10 cellular contexts compared by ENCODE assay signal in genomic region chr7:1192171-1192676, GRCh38. TPM values are rescaled to one million over a fixed set of nuclear protein-coding genes. Genes with fewer than 3 reads are reported as not detected.
DNase-seq lines count a peak whose midpoint lies in the region; ATAC-seq and TF ChIP-seq lines count a peak whose summit lies in the region.
"Had no signal": no experiment of that assay in that cellular context is flagged by ENCODE, and none has a peak within 500 bp of the region (broad histone marks: within the 10 kb centered on the region; RNA-seq: fewer than 3 reads in every experiment).

No MANE protein-coding gene starts in this region.

- H3K27me3 ChIP-seq in GM23338 (ENCODE audit: insufficient read depth) (no peaks in the 10 kb centered on the region), ovary (no peaks in the 10 kb centered on the region), Karpas-422 (ENCODE audit: low read length) (no peaks in the 10 kb centered on the region)

- H3K36me3 Mint-ChIP-seq in GM23338 (ENCODE audit: low read depth): peaks cover 7% of the 10 kb centered on the region; the same call in 2 of the 3 replicates

- ATAC-seq in GM23338: no peak
- no peak for ATAC-seq in HG02798 (IDR thresholded peaks at IDR 0.05; ENCODE audit: poor library complexity, unreplicated experiment)

- no peaks in the 10 kb centered on the region for H3K36me3 ChIP-seq in GM23338 (ENCODE audit: insufficient read depth)
- H3K36me3 ChIP-seq in ovary: no peaks in the 10 kb centered on the region
- no peaks in the 10 kb centered on the region for H3K36me3 ChIP-seq in Karpas-422 (ENCODE audit: insufficient read depth, low read length)

- no peak overlapping the region for H3K27ac Mint-ChIP-seq in GM23338

- no peak overlapping the region for H3K9ac ChIP-seq in Karpas-422 (ENCODE audit: low read length)

- intact Hi-C loops in ovary (cut with DNase I): no loop called here

- H3K4me1 ChIP-seq in GM23338 (ENCODE audit: insufficient read depth): no peaks in the 10 kb centered on the region
- no peaks in the 10 kb centered on the region for H3K4me1 ChIP-seq in ovary (ENCODE audit: insufficient read depth)
- H3K4me1 ChIP-seq in Karpas-422 (ENCODE audit: low read length): no peaks in the 10 kb centered on the region

- DNase-seq in AG09309 (ENCODE audit: low read depth) (peak; percentile 40), GM23338 (ENCODE audit: low spot score) (no peak), SKM-1 (lab: John Stamatoyannopoulos, UW; ENCODE audit: unreplicated experiment) (peak; percentile 84), fibroblast of mammary gland (ENCODE audit: low read depth) (peak; percentile 82), NCI-H2196 (lab: John Stamatoyannopoulos, UW; ENCODE audit: unreplicated experiment) (no peak), ovary (no peak), Karpas-422 (no peak)
- DNase-seq: activated effector memory CD4-positive, alpha-beta T cell treated with anti-CD3 and anti-CD28 coated beads, Interleukin-2, amount 50 U/mL, for 16 hours; NCI-H524 treated with DMSO at 0.1 percent for 48 hours had no signal

- TF ChIP-seq POLR2A in ovary (IDR thresholded peaks at IDR 0.05): no peak

- H3K79me2 ChIP-seq in GM23338 (replicated peaks; ENCODE audit: insufficient read depth) (no peaks in the 10 kb centered on the region), Karpas-422 (ENCODE audit: low read length) (no peaks in the 10 kb centered on the region)

- WGBS in ovary, 3 donors: 17 to 23% (median 22%) methylated on average over 15 of the region's 15 CpGs

- H3K9me3 ChIP-seq in ovary: no peaks in the 10 kb centered on the region
- H3K9me3 ChIP-seq in Karpas-422 (ENCODE audit: low read length): no peaks in the 10 kb centered on the region

- H3K27me3 Mint-ChIP-seq in GM23338 (ENCODE audit: insufficient read depth, low read depth, poor library complexity): peaks cover 26% of the 10 kb centered on the region

- peaks cover 42% of the 10 kb centered on the region for H3K9me3 Mint-ChIP-seq in GM23338

- TF ChIP-seq CTCF in AG09309 (IDR thresholded peaks at IDR 0.05; ENCODE audit: control insufficient read depth, insufficient read depth, low read depth, low read length, missing control alignments): no peak
- no peak for TF ChIP-seq CTCF in GM23338 (conservative IDR thresholded peaks at IDR 0.05; ENCODE audit: low read depth in 2 of 2)
- TF ChIP-seq CTCF in fibroblast of mammary gland (conservative IDR thresholded peaks at IDR 0.05; ENCODE audit: control insufficient read depth, insufficient read depth, low read depth, low read length): no peak
- TF ChIP-seq CTCF in ovary (IDR thresholded peaks at IDR 0.05): no peak

- no peak overlapping the region for H3K4me2 ChIP-seq in GM23338
- H3K4me2 ChIP-seq in Karpas-422 (ENCODE audit: low read depth, low read length, poor library complexity, severe bottlenecking): no peak overlapping the region

- H4K20me1 ChIP-seq in GM23338 (replicated peaks; ENCODE audit: insufficient read depth): no peaks in the 10 kb centered on the region
- no peaks in the 10 kb centered on the region for H4K20me1 ChIP-seq in Karpas-422 (ENCODE audit: insufficient read depth, low read depth, low read length)

- no peak overlapping the region for H3K27ac ChIP-seq in GM23338 (ENCODE audit: low read depth)
- no peak overlapping the region for H3K27ac ChIP-seq in ovary
- H3K27ac ChIP-seq in Karpas-422 (ENCODE audit: low read length): no peak overlapping the region

- no peaks in the 10 kb centered on the region for H3F3A ChIP-seq in GM23338 (replicated peaks; ENCODE audit: low read depth)

- H3K4me3 ChIP-seq in AG09309 (ENCODE audit: control insufficient read depth, low read depth, low read length): no peak overlapping the region
- H3K4me3 ChIP-seq in GM23338: no peak overlapping the region
- no peak overlapping the region for H3K4me3 ChIP-seq in fibroblast of mammary gland (ENCODE audit: control insufficient read depth, low read depth, low read length)
- H3K4me3 ChIP-seq in ovary: no peak overlapping the region
- H3K4me3 ChIP-seq in Karpas-422 (ENCODE audit: low read length): no peak overlapping the region

- no peak for TF ChIP-seq EP300 in ovary (IDR thresholded peaks at IDR 0.05)

- peak overlapping the region; percentile 18; the same call in 1 of the 2 replicates for H2AFZ ChIP-seq in GM23338
- H2AFZ ChIP-seq in Karpas-422 (ENCODE audit: low read length): no peak overlapping the region

- no peaks in the 10 kb centered on the region for H3K9me2 ChIP-seq in GM23338 (ENCODE audit: insufficient read depth)
- no peaks in the 10 kb centered on the region for H3K9me2 ChIP-seq in Karpas-422 (replicated peaks; ENCODE audit: insufficient read depth, low read length)

- H3K4me3 Mint-ChIP-seq in GM23338: no peak overlapping the region

- no peaks in the 10 kb centered on the region for H3K4me1 Mint-ChIP-seq in GM23338

TF ChIP-seq in GM23338, 12 proteins besides CTCF, POLR2A, EP300 and RAD21 (continues in another document):
- TF ChIP-seq ZNF462 (CRISPR knock-in tag; IDR thresholded peaks at IDR 0.05) (no peak), ZNF331 (CRISPR knock-in tag; IDR thresholded peaks at IDR 0.05; ENCODE audit: low read depth) (no peak), NANOG (IDR thresholded peaks at IDR 0.05; ENCODE audit: borderline replicate concordance) (no peak), POLR2AphosphoS5 (IDR thresholded peaks at IDR 0.05; ENCODE audit: low read depth) (no peak), EZH2 (IDR thresholded peaks at IDR 0.05; ENCODE audit: low read depth, unreplicated experiment) (no peak)

RNA-seq across cellular contexts. Expression of gene ZFAND2A, which starts 32.2 kb away (rescaled TPM):
- total RNA-seq in GM23338 (2014; rRNA removed; shearing (Covaris generic)): 14.4 and 15.3 TPM in 2 replicates
- polyA plus RNA-seq in GM23338 (2016; fragmentation: Nextera tagmentation; extraction: Ambion mirVana) (29.2 and 30.3 TPM in 2 replicates), ovary (10 to 100 TPM; 26.9 to 34.9 TPM)
- total RNA-seq in ovary: 10 to 100 TPM in 6 of 7 donors, 1 to 10 TPM in 1; 8.1 to 24.9 (median 16.9) TPM
- total RNA-seq in Karpas-422 (2014; rRNA removed; shearing (Covaris generic); ENCODE audit: low replicate concordance): 5.2 and 11.5 TPM in 2 replicates

RNA-seq across cellular contexts. Expression of gene UNCX, which starts 40.4 kb away (rescaled TPM):
- total RNA-seq in GM23338 (2014; rRNA removed; shearing (Covaris generic)): not detected in 2 replicates
- polyA plus RNA-seq in GM23338 (2016; fragmentation: Nextera tagmentation; extraction: Ambion mirVana) (not detected in 2 replicates), ovary (not detected)
- total RNA-seq in ovary: not detected
- not detected in 2 replicates for total RNA-seq in Karpas-422 (2014; rRNA removed; shearing (Covaris generic); ENCODE audit: low replicate concordance)

Comparison
In these comparisons a context has a peak if more than half of its experiments do, and no peak if none do; other contexts are left out.
1. DNase-seq: peak in AG09309 (single experiment), SKM-1 (single experiment) and fibroblast of mammary gland (single experiment); none in GM23338 (single experiment), NCI-H2196 (single experiment), ovary (0 of 5) and Karpas-422 (single experiment).